1 cellular context compared by ENCODE assay signal in genomic region chr16:15642557-15643452, GRCh38.
TF ChIP-seq lines count a peak whose summit lies in the region.

Gene MARF1 (minus strand): TSS chr16:15643154. CDS start chr16:15639233, 3,921 bp downstream.

TF ChIP-seq in HepG2, 621 proteins besides CTCF, POLR2A, EP300 and RAD21 (continued from another document and continues in another):
- TF ChIP-seq KIAA2018 (CRISPR knock-in tag; IDR thresholded peaks at IDR 0.05; ENCODE audit: borderline replicate concordance) (no peak), SKIL (CRISPR knock-in tag; IDR thresholded peaks at IDR 0.05; ENCODE audit: borderline replicate concordance) (peak; percentile 92), ZBTB38 (CRISPR knock-in tag; IDR thresholded peaks at IDR 0.05) (peak; percentile 95), FOXO1 (CRISPR knock-in tag; IDR thresholded peaks at IDR 0.05) (peak; percentile 71), SETDB1 (CRISPR knock-in tag; IDR thresholded peaks at IDR 0.05; ENCODE audit: borderline replicate concordance) (no peak), GATAD2A (CRISPR knock-in tag; IDR thresholded peaks at IDR 0.05) (peak; percentile 73; the same call in 1 of the 2 replicates), GTF3A (CRISPR knock-in tag; conservative IDR thresholded peaks at IDR 0.05) (peak; percentile 62; the same call in 1 of the 2 replicates), DMAP1 (CRISPR knock-in tag; IDR thresholded peaks at IDR 0.05) (peak; percentile 79; the same call in 1 of the 2 replicates), HMG20A (CRISPR knock-in tag; IDR thresholded peaks at IDR 0.05; ENCODE audit: borderline replicate concordance) (0 out of 2 replicates have a peak, but pooled peaks have one; percentile 9), ZHX2 (IDR thresholded peaks at IDR 0.05; ENCODE audit: low read depth) (0 out of 2 replicates have a peak, but pooled peaks have one; percentile 41), ZHX2 (CRISPR knock-in tag; IDR thresholded peaks at IDR 0.05; ENCODE audit: borderline replicate concordance) (no peak), BRCA1 (CRISPR knock-in tag; IDR thresholded peaks at IDR 0.05) (no peak), HCFC1 (IDR thresholded peaks at IDR 0.05; ENCODE audit: low read depth, low read length) (peak; percentile 54), SIX1 (CRISPR knock-in tag; IDR thresholded peaks at IDR 0.05; ENCODE audit: borderline replicate concordance) (peak; percentile 45; the same call in 1 of the 2 replicates), ZFP62 (CRISPR knock-in tag; IDR thresholded peaks at IDR 0.05) (no peak), SUZ12 (IDR thresholded peaks at IDR 0.05; ENCODE audit: low read depth, low read length) (peak; percentile 78), ZNF432 (CRISPR knock-in tag; IDR thresholded peaks at IDR 0.05; ENCODE audit: borderline replicate concordance) (no peak), ZFAT (CRISPR knock-in tag; conservative IDR thresholded peaks at IDR 0.05) (no peak), IKZF4 (CRISPR knock-in tag; IDR thresholded peaks at IDR 0.05; ENCODE audit: borderline replicate concordance, low read depth, not compliant biosample characterization) (peak; percentile 50), ZNF329 (CRISPR knock-in tag; IDR thresholded peaks at IDR 0.05; ENCODE audit: low read depth) (no peak), NR2C2 (CRISPR knock-in tag; IDR thresholded peaks at IDR 0.05; ENCODE audit: borderline replicate concordance) (peak; percentile 84), CBFB (CRISPR knock-in tag; IDR thresholded peaks at IDR 0.05) (no peak; the same call in 1 of the 2 replicates), FOXK2 (IDR thresholded peaks at IDR 0.05) (peak; percentile 90), KLF12 (CRISPR knock-in tag; IDR thresholded peaks at IDR 0.05; ENCODE audit: borderline replicate concordance) (peak; percentile 57; the same call in 1 of the 2 replicates), ZNF556 (CRISPR knock-in tag; IDR thresholded peaks at IDR 0.05; ENCODE audit: borderline replicate concordance) (peak; percentile 71), ZNF12 (CRISPR knock-in tag; IDR thresholded peaks at IDR 0.05) (peak; percentile 33; the same call in 1 of the 2 replicates), PRDM10 (CRISPR knock-in tag; IDR thresholded peaks at IDR 0.05; ENCODE audit: low read depth) (peak; percentile 97), PHF8 (CRISPR knock-in tag; IDR thresholded peaks at IDR 0.05) (peak; percentile 91), ZNF704 (CRISPR knock-in tag; IDR thresholded peaks at IDR 0.05; ENCODE audit: borderline replicate concordance) (peak; percentile 89)
